28 cellular contexts compared by ENCODE assay signal in genomic region chr6:81446509-81446908, GRCh38.
"Had no signal": no experiment of that assay in that cellular context is flagged by ENCODE, and none has a peak within 500 bp of the region (broad histone marks: within the 10 kb centered on the region; RNA-seq: fewer than 3 reads in every experiment).

No MANE protein-coding gene starts in this region.

- ATAC-seq: PC-3 had no signal

- H3K27ac ChIP-seq: Peyer's patch, SJSA1 had no signal

- H3K9me3 ChIP-seq: Peyer's patch, SJSA1, SK-N-SH had no signal

- H3K36me3 ChIP-seq: Peyer's patch, SJSA1 had no signal

- H3K27me3 ChIP-seq: Peyer's patch, SJSA1 had no signal

- H3K4me3 ChIP-seq: Peyer's patch, SJSA1 had no signal

- H3K4me1 ChIP-seq: Peyer's patch, SJSA1 had no signal

- DNase-seq: Karpas-422, MM.1S, MV-4-11, NCI-H1092, NCI-H1105, NCI-H1417 treated with DMSO at 0.1 percent for 48 hours, NCI-H1436 treated with DMSO at 0.1 percent for 48 hours, NCI-H1694 treated with DMSO at 0.1 percent for 48 hours, NCI-H187 treated with DMSO at 0.1 percent for 48 hours, NCI-H2029, NCI-H2081, NCI-H2171 treated with DMSO at 0.1 percent for 48 hours, NCI-H2227 treated with DMSO at 0.1 percent for 48 hours, NCI-H345, NCI-H446, NCI-H510A treated with DMSO at 0.1 percent for 48 hours, NCI-H524 treated with DMSO at 0.1 percent for 48 hours, NCI-H526 treated with DMSO at 0.1 percent for 48 hours, NCI-H774, PC-3, Peyer's patch, Right ventricle myocardium superior, RPMI8226, SHP77 treated with DMSO at 0.1 percent for 48 hours, SK-N-SH, SW 1271, T-helper 1 cell had no signal
